ENCODE assay signal across 11 cellular contexts in genomic region chr6:11318835-11319813, GRCh38.
DNase-seq lines count a peak whose midpoint lies in the region; ATAC-seq, FAIRE-seq and TF ChIP-seq lines count a peak whose summit lies in the region.
"Had no signal": no experiment of that assay in that cellular context is flagged by ENCODE, and none has a peak within 500 bp of the region (broad histone marks: within the 10 kb centered on the region; RNA-seq: fewer than 3 reads in every experiment).

No MANE protein-coding gene starts in this region.

- no peaks in the 10 kb centered on the region for H3K79me2 ChIP-seq in astrocyte (ENCODE audit: insufficient read depth, low read length)

- peak overlapping the region; percentile 98 for H3K27ac ChIP-seq in astrocyte (ENCODE audit: low read depth, low read length)

- H3K9ac ChIP-seq in astrocyte (ENCODE audit: low read length), result peak overlapping the region; percentile 72
- H3K9ac ChIP-seq: BLaER1 treated with 17β-estradiol and CSF1 and Interleukin-3, amounts not matched to agents 10 nM and 100 nM had no signal

- no peaks in the 10 kb centered on the region for H3K27me3 Mint-ChIP-seq in activated naive CD4-positive, alpha-beta T cell treated with anti-CD3 and anti-CD28 coated beads, Interleukin-2, amount 10 ng/mL, durations not matched to agents 7 days and 5 days
- H3K27me3 Mint-ChIP-seq in astrocyte (ENCODE audit: low read depth, unreplicated experiment) (no peaks in the 10 kb centered on the region), memory B cell (no peaks in the 10 kb centered on the region), type B pancreatic cell (peaks cover 3% of the 10 kb centered on the region)

- ATAC-seq in activated naive CD4-positive, alpha-beta T cell treated with anti-CD3 and anti-CD28 coated beads, Interleukin-2, amount 50 U/mL, for 72 hours, result no peak
- ATAC-seq in memory B cell (ENCODE audit: low read depth) (no peak), GM21515 (IDR thresholded peaks at IDR 0.05; ENCODE audit: unreplicated experiment) (no peak), HG03520 (IDR thresholded peaks at IDR 0.05; ENCODE audit: unreplicated experiment) (no peak)
- ATAC-seq: HCT116 had no signal

- H3K4me1 Mint-ChIP-seq in activated naive CD4-positive, alpha-beta T cell treated with anti-CD3 and anti-CD28 coated beads, Interleukin-2, amount 10 ng/mL, durations not matched to agents 7 days and 5 days, result peaks cover 38% of the 10 kb centered on the region
- H3K4me1 Mint-ChIP-seq in astrocyte (ENCODE audit: low read depth, unreplicated experiment), result peaks cover 44% of the 10 kb centered on the region
- peaks cover 28% of the 10 kb centered on the region for H3K4me1 Mint-ChIP-seq in memory B cell
- H3K4me1 Mint-ChIP-seq in type B pancreatic cell (ENCODE audit: unreplicated experiment), result peaks cover 15% of the 10 kb centered on the region

- H2AFZ ChIP-seq in astrocyte (ENCODE audit: low read depth, low read length), result peak overlapping the region; percentile 2

- peaks cover 56% of the 10 kb centered on the region for H3K36me3 Mint-ChIP-seq in activated naive CD4-positive, alpha-beta T cell treated with anti-CD3 and anti-CD28 coated beads, Interleukin-2, amount 10 ng/mL, durations not matched to agents 7 days and 5 days
- peaks cover 19 to 36% of the 10 kb centered on the region in 2 donors for H3K36me3 Mint-ChIP-seq in activated naive CD4-positive, alpha-beta T cell treated with anti-CD3 and anti-CD28 coated beads, Interleukin-2, amount 50 U/mL, for 72 hours
- H3K36me3 Mint-ChIP-seq in astrocyte (ENCODE audit: low read depth, unreplicated experiment) (no peaks in the 10 kb centered on the region), memory B cell (peaks cover 43% of the 10 kb centered on the region), type B pancreatic cell (no peaks in the 10 kb centered on the region)

- H3K4me1 ChIP-seq in astrocyte (ENCODE audit: insufficient read depth, low read length), result peaks cover 43% of the 10 kb centered on the region

- no peak overlapping the region for H3K4me3 ChIP-seq in astrocyte (ENCODE audit: insufficient read depth, low read depth, low read length)
- H3K4me3 ChIP-seq: BLaER1 treated with 17β-estradiol and CSF1 and Interleukin-3, amounts not matched to agents 10 nM and 100 nM had no signal

- CTCF ChIA-PET in activated naive CD4-positive, alpha-beta T cell treated with anti-CD3 and anti-CD28 coated beads, Interleukin-2, amount 10 ng/mL, durations not matched to agents 7 days and 5 days (lab: Charles Lee), result no interaction called here

- TF ChIP-seq CTCF in astrocyte (IDR thresholded peaks at IDR 0.05; ENCODE audit: insufficient read depth, low read depth, low read length), result no peak
- TF ChIP-seq CTCF in type B pancreatic cell (conservative IDR thresholded peaks at IDR 0.05), result no peak

- no peaks in the 10 kb centered on the region for H4K20me1 ChIP-seq in astrocyte (ENCODE audit: insufficient read depth, low read length)
- H4K20me1 ChIP-seq: BLaER1 treated with 17β-estradiol and CSF1 and Interleukin-3, amounts not matched to agents 10 nM and 100 nM had no signal

- no peak for DNase-seq in activated naive CD4-positive, alpha-beta T cell treated with anti-CD3 and anti-CD28 coated beads, Interleukin-2, amount 10 ng/mL, durations not matched to agents 7 days and 5 days
- DNase-seq in activated naive CD4-positive, alpha-beta T cell treated with anti-CD3 and anti-CD28 coated beads, Interleukin-2, amount 50 U/mL, for 72 hours (ENCODE audit: low spot score in 2 of 2), result no peak
- DNase-seq in astrocyte (ENCODE audit: low read depth) (no peak), memory B cell (ENCODE audit: low spot score in 2 of 2) (no peak), type B pancreatic cell (ENCODE audit: extremely low spot score, unreplicated experiment) (no peak), NCI-H774 (lab: John Stamatoyannopoulos, UW) (no peak)
- DNase-seq: NCI-H510A had no signal

- no peaks in the 10 kb centered on the region for H3K27me3 ChIP-seq in astrocyte (ENCODE audit: insufficient read depth, low read length)
- H3K27me3 ChIP-seq: BLaER1 treated with 17β-estradiol and CSF1 and Interleukin-3, amounts not matched to agents 10 nM and 100 nM had no signal

- H3K4me3 Mint-ChIP-seq in activated naive CD4-positive, alpha-beta T cell treated with anti-CD3 and anti-CD28 coated beads, Interleukin-2, amount 10 ng/mL, durations not matched to agents 7 days and 5 days, result no peak overlapping the region
- H3K4me3 Mint-ChIP-seq in astrocyte (ENCODE audit: unreplicated experiment) (no peak overlapping the region), memory B cell (no peak overlapping the region), type B pancreatic cell (no peak overlapping the region)

- H3K27ac Mint-ChIP-seq in activated naive CD4-positive, alpha-beta T cell treated with anti-CD3 and anti-CD28 coated beads, Interleukin-2, amount 10 ng/mL, durations not matched to agents 7 days and 5 days, result peak overlapping the region; percentile 38
- peak overlapping the region in 1 of 2 donors; percentile 95 for H3K27ac Mint-ChIP-seq in activated naive CD4-positive, alpha-beta T cell treated with anti-CD3 and anti-CD28 coated beads, Interleukin-2, amount 50 U/mL, for 72 hours
- H3K27ac Mint-ChIP-seq in astrocyte (ENCODE audit: unreplicated experiment), result peak overlapping the region; percentile 97
- peak overlapping the region; percentile 76 for H3K27ac Mint-ChIP-seq in memory B cell
- H3K27ac Mint-ChIP-seq in type B pancreatic cell, result peak overlapping the region; percentile 34

- FAIRE-seq in astrocyte (lab: Jason Lieb, UNC), result no peak

- peaks cover 4% of the 10 kb centered on the region for H3K9me3 Mint-ChIP-seq in activated naive CD4-positive, alpha-beta T cell treated with anti-CD3 and anti-CD28 coated beads, Interleukin-2, amount 10 ng/mL, durations not matched to agents 7 days and 5 days
- peaks cover 4 to 11% of the 10 kb centered on the region in 2 donors for H3K9me3 Mint-ChIP-seq in activated naive CD4-positive, alpha-beta T cell treated with anti-CD3 and anti-CD28 coated beads, Interleukin-2, amount 50 U/mL, for 72 hours
- H3K9me3 Mint-ChIP-seq in astrocyte (ENCODE audit: unreplicated experiment) (peaks cover 1% of the 10 kb centered on the region), memory B cell (no peaks in the 10 kb centered on the region), type B pancreatic cell (no peaks in the 10 kb centered on the region)

- no peaks in the 10 kb centered on the region for H3K9me3 ChIP-seq in astrocyte (ENCODE audit: insufficient read depth, low read depth, low read length)

- H3K36me3 ChIP-seq in astrocyte (ENCODE audit: insufficient read depth, low read length), result no peaks in the 10 kb centered on the region

- peak overlapping the region; percentile 19 for H3K4me2 ChIP-seq in astrocyte (ENCODE audit: low read length)
